8 cellular contexts compared by ENCODE assay signal in genomic region chr1:10495475-10495817, GRCh38. TPM values are rescaled to one million over a fixed set of nuclear protein-coding genes. Genes with fewer than 3 reads are reported as not detected.
DNase-seq lines count a peak whose midpoint lies in the region; ATAC-seq and TF ChIP-seq lines count a peak whose summit lies in the region.

No MANE protein-coding gene starts in this region.

- H2AFZ ChIP-seq in OCI-LY7 (ENCODE audit: low read length), result no peak overlapping the region

- H3K9me2 ChIP-seq in OCI-LY7 (ENCODE audit: insufficient read depth, low read length), result no peaks in the 10 kb centered on the region

- no peak for DNase-seq in CD4-positive, CD25-positive, alpha-beta regulatory T cell
- DNase-seq in OCI-LY7 (ENCODE audit: low spot score) (no peak), prostate gland (ENCODE audit: low spot score) (no peak), SIG-M5 treated with dmso at 0.1 percent for 504 hours (lab: John Stamatoyannopoulos, UW; ENCODE audit: unreplicated experiment) (no peak), SKM-1 (lab: John Stamatoyannopoulos, UW; ENCODE audit: unreplicated experiment) (no peak), NCI-H1048 (lab: John Stamatoyannopoulos, UW) (no peak)
- DNase-seq in effector memory CD4-positive, alpha-beta T cell, result no peak

- TF ChIP-seq CTCF in OCI-LY7 (conservative IDR thresholded peaks at IDR 0.05; ENCODE audit: low read length) (no peak), prostate gland (IDR thresholded peaks at IDR 0.05) (no peak)

- no peaks in the 10 kb centered on the region for H3K9me3 ChIP-seq in CD4-positive, CD25-positive, alpha-beta regulatory T cell (ENCODE audit: control insufficient read depth in 2 of 2, low read length in 2 of 2)
- H3K9me3 ChIP-seq in OCI-LY7 (ENCODE audit: low read length), result no peaks in the 10 kb centered on the region
- no peaks in the 10 kb centered on the region for H3K9me3 ChIP-seq in effector memory CD4-positive, alpha-beta T cell (ENCODE audit: control insufficient read depth, low read length)
- no peaks in the 10 kb centered on the region for H3K9me3 ChIP-seq in prostate gland

- peak overlapping the region; percentile 73 to 90 (median 89) for H3K4me3 Mint-ChIP-seq in CD4-positive, CD25-positive, alpha-beta regulatory T cell

- peak overlapping the region; percentile 95 for H3K4me3 ChIP-seq in CD4-positive, CD25-positive, alpha-beta regulatory T cell (ENCODE audit: low read depth, low read length)
- H3K4me3 ChIP-seq in OCI-LY7 (ENCODE audit: low read depth, low read length, poor library complexity, severe bottlenecking), result peak overlapping the region; percentile 46
- peak overlapping the region; percentile 55 for H3K4me3 ChIP-seq in effector memory CD4-positive, alpha-beta T cell (ENCODE audit: insufficient read depth, low read depth, low read length, poor library complexity, severe bottlenecking)
- H3K4me3 ChIP-seq in prostate gland, result no peak overlapping the region

- peaks cover 15% of the 10 kb centered on the region for H3K36me3 Mint-ChIP-seq in CD4-positive, CD25-positive, alpha-beta regulatory T cell

- BruUV-seq in OCI-LY7 (replicated peaks; lab: Mats Ljungman, UMichigan), result no TSS peak

- H3K27ac Mint-ChIP-seq in CD4-positive, CD25-positive, alpha-beta regulatory T cell, result peak overlapping the region; percentile 76 to 97 (median 89)

- H4K20me1 ChIP-seq in OCI-LY7 (ENCODE audit: insufficient read depth, low read length), result peaks cover 11% of the 10 kb centered on the region

- H3K27ac ChIP-seq in CD4-positive, CD25-positive, alpha-beta regulatory T cell (ENCODE audit: insufficient read depth, low read length, poor library complexity, severe bottlenecking), result peak overlapping the region; percentile 73
- H3K27ac ChIP-seq in OCI-LY7 (ENCODE audit: low read depth, low read length, poor library complexity, severe bottlenecking), result no peak overlapping the region
- H3K27ac ChIP-seq in effector memory CD4-positive, alpha-beta T cell (ENCODE audit: insufficient read depth, low read length, poor library complexity, severe bottlenecking), result peak overlapping the region; percentile 66
- peak overlapping the region; percentile 86 to 90 for H3K27ac ChIP-seq in prostate gland

- H3K9me3 Mint-ChIP-seq in CD4-positive, CD25-positive, alpha-beta regulatory T cell, result no peaks in the 10 kb centered on the region

- H3K4me1 Mint-ChIP-seq in CD4-positive, CD25-positive, alpha-beta regulatory T cell, result peaks cover 9 to 56% (median 27%) of the 10 kb centered on the region in 4 donors

- CTCF ChIA-PET in OCI-LY7 (lab: Charles Lee; ENCODE audit: unreplicated experiment), result interaction anchor here (0.6 kb wide), 1 partner anchor 343 kb away, joined by 3 read pairs; no protein-coding TSS in a partner anchor

- H3K27me3 Mint-ChIP-seq in CD4-positive, CD25-positive, alpha-beta regulatory T cell, result no peaks in the 10 kb centered on the region

- H3K4me2 ChIP-seq in OCI-LY7 (ENCODE audit: low read length), result peak overlapping the region; percentile 87

- WGBS in prostate gland, result 46% methylated on average over 10 of the region's 10 CpGs

- no peak for TF ChIP-seq POLR2A in prostate gland (IDR thresholded peaks at IDR 0.05)

- peaks cover 22% of the 10 kb centered on the region for H3K4me1 ChIP-seq in CD4-positive, CD25-positive, alpha-beta regulatory T cell (ENCODE audit: control insufficient read depth, insufficient read depth, low read length, poor library complexity, severe bottlenecking)
- H3K4me1 ChIP-seq in OCI-LY7 (ENCODE audit: insufficient read depth, low read length, poor library complexity, severe bottlenecking), result peaks cover 13% of the 10 kb centered on the region
- H3K4me1 ChIP-seq in effector memory CD4-positive, alpha-beta T cell (ENCODE audit: control insufficient read depth, insufficient read depth, low read length, poor library complexity, severe bottlenecking), result peaks cover 7% of the 10 kb centered on the region
- peaks cover 7% of the 10 kb centered on the region for H3K4me1 ChIP-seq in prostate gland (replicated peaks)

- POLR2A ChIA-PET in OCI-LY7 (lab: Charles Lee), result interaction anchor here (0.6 kb wide), 1 partner anchor 288 kb away, joined by 3 read pairs; no protein-coding TSS in a partner anchor

- no peaks in the 10 kb centered on the region for H3K79me2 ChIP-seq in OCI-LY7 (ENCODE audit: insufficient read depth, low read depth, low read length)

- ATAC-seq in CD4-positive, CD25-positive, alpha-beta regulatory T cell (ENCODE audit: low read depth in 2 of 2), result no peak
- ATAC-seq in GM18520 (IDR thresholded peaks at IDR 0.05; ENCODE audit: unreplicated experiment), result no peak

- intact Hi-C loops in OCI-LY7 (cut with micrococcal nuclease; ENCODE audit: unreplicated experiment) (loop anchor here (2.0 to 5.0 kb wide), 2 partner anchors 197 to 445 kb away; no protein-coding TSS in a partner anchor), prostate gland (cut with DNase I) (no loop called here)

- H3K36me3 ChIP-seq in CD4-positive, CD25-positive, alpha-beta regulatory T cell (ENCODE audit: control insufficient read depth, insufficient read depth, low read length), result no peaks in the 10 kb centered on the region
- H3K36me3 ChIP-seq in OCI-LY7 (ENCODE audit: insufficient read depth, low read length), result peaks cover 20% of the 10 kb centered on the region; the same call in 1 of the 2 replicates
- H3K36me3 ChIP-seq in effector memory CD4-positive, alpha-beta T cell (ENCODE audit: control insufficient read depth, insufficient read depth, low read length), result no peaks in the 10 kb centered on the region
- H3K36me3 ChIP-seq in prostate gland, result no peaks in the 10 kb centered on the region

- H3K27me3 ChIP-seq in CD4-positive, CD25-positive, alpha-beta regulatory T cell (ENCODE audit: control insufficient read depth, insufficient read depth, low read length), result no peaks in the 10 kb centered on the region
- H3K27me3 ChIP-seq in effector memory CD4-positive, alpha-beta T cell (replicated peaks; ENCODE audit: control insufficient read depth, insufficient read depth, low read length, poor library complexity, severe bottlenecking), result no peaks in the 10 kb centered on the region
- H3K27me3 ChIP-seq in prostate gland (replicated peaks; ENCODE audit: insufficient read depth), result no peaks in the 10 kb centered on the region

RNA-seq across cellular contexts. Expression of gene PEX14, which starts 20.7 kb away (rescaled TPM):
- 22.4 TPM for total RNA-seq in CD4-positive, CD25-positive, alpha-beta regulatory T cell
- polyA plus RNA-seq in CD4-positive, CD25-positive, alpha-beta regulatory T cell, result 1 to 10 TPM; 3.5 to 5.2 (median 4.4) TPM
- 11.9 and 14.6 TPM in 2 replicates for total RNA-seq in OCI-LY7 (2014; rRNA removed; shearing (Covaris generic))
- total RNA-seq in OCI-LY7 (2022) (23.8 and 24.3 TPM in 2 replicates), prostate gland (10 to 100 TPM; 26.1 to 34.7 TPM)

RNA-seq across cellular contexts. Expression of gene DFFA, which starts 23.1 kb away (rescaled TPM):
- total RNA-seq in CD4-positive, CD25-positive, alpha-beta regulatory T cell, result 19.2 TPM
- polyA plus RNA-seq in CD4-positive, CD25-positive, alpha-beta regulatory T cell, result 10 to 100 TPM; 16.3 to 21.4 (median 18.5) TPM
- 58.4 and 64.6 TPM in 2 replicates for total RNA-seq in OCI-LY7 (2014; rRNA removed; shearing (Covaris generic))
- total RNA-seq in OCI-LY7 (2022) (70.9 and 79.0 TPM in 2 replicates), prostate gland (10 to 100 TPM; 24.8 to 35.5 TPM)

RNA-seq across cellular contexts. Expression of gene CORT, which starts 45.6 kb away (rescaled TPM):
- not detected for total RNA-seq in CD4-positive, CD25-positive, alpha-beta regulatory T cell
- polyA plus RNA-seq in CD4-positive, CD25-positive, alpha-beta regulatory T cell, result not detected
- 0.66 TPM in 1 of 2 replicates, not detected in the other for total RNA-seq in OCI-LY7 (2014; rRNA removed; shearing (Covaris generic))
- total RNA-seq in OCI-LY7 (2022), result 1.3 TPM in 1 of 2 replicates, not detected in the other
- 1 to 10 TPM; 1.1 to 1.4 TPM for total RNA-seq in prostate gland

Comparison
In these comparisons a context has a peak if more than half of its experiments do, and no peak if none do; other contexts are left out.
1. H3K4me3 ChIP-seq: peak in CD4-positive, CD25-positive, alpha-beta regulatory T cell (single experiment), OCI-LY7 (single experiment) and effector memory CD4-positive, alpha-beta T cell (single experiment); none in prostate gland (0 of 2).